ENCODE assay signal across 14 cellular contexts in the genomic region with DNA sequence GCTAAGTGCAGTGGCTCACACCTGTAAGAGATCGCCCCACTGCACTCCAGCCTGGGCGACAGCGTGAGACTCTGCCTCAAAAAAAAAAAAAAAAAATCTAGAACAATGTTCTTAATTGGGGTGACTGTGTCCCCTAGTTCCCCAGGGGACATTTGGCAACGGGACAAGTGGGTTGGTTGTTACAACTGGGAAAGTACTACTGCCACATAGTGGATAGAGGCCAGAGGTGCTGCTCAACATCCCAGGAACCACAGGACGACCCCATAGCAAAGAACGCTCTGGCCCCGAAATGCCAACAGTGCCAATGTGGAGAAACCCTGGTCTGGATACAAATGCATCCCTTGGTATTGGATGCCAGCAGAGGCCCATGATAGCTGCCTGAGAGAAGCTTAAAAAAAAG. TPM values are rescaled to one million over a fixed set of nuclear protein-coding genes. Genes with fewer than 3 reads are reported as not detected.
DNase-seq lines count a peak whose midpoint lies in the region; ATAC-seq and TF ChIP-seq lines count a peak whose summit lies in the region.
"Had no signal": no experiment of that assay in that cellular context is flagged by ENCODE, and none has a peak within 500 bp of the region (broad histone marks: within the 10 kb centered on the region; RNA-seq: fewer than 3 reads in every experiment).

No MANE protein-coding gene starts in this region.

- H3K9ac ChIP-seq in mesendoderm (ENCODE audit: low read length) = no peak overlapping the region

- H3K9me3 Mint-ChIP-seq in CD14-positive monocyte = no peaks in the 10 kb centered on the region
- H3K9me3 Mint-ChIP-seq: activated naive CD4-positive, alpha-beta T cell treated with anti-CD3 and anti-CD28 coated beads, Interleukin-2, amount 10 ng/mL, durations not matched to agents 7 days and 5 days; CD4-positive, alpha-beta memory T cell had no signal

- H3K79me2 ChIP-seq in mesendoderm (ENCODE audit: control insufficient read depth, insufficient read depth, low read length) = no peaks in the 10 kb centered on the region

- ATAC-seq in HG03025 (IDR thresholded peaks at IDR 0.05; ENCODE audit: low FRiP score, unreplicated experiment) = no peak
- ATAC-seq in HG03460 (IDR thresholded peaks at IDR 0.05; ENCODE audit: unreplicated experiment) = no peak
- ATAC-seq: gastrocnemius medialis had no signal

- no peaks in the 10 kb centered on the region for H3K9me3 ChIP-seq in WERI-Rb-1 (ENCODE audit: severe bottlenecking)
- H3K9me3 ChIP-seq: gastrocnemius medialis had no signal

- peaks cover 75 to 98% of the 10 kb centered on the region in 2 donors for H3K36me3 Mint-ChIP-seq in CD14-positive monocyte
- H3K36me3 Mint-ChIP-seq: activated naive CD4-positive, alpha-beta T cell treated with anti-CD3 and anti-CD28 coated beads, Interleukin-2, amount 10 ng/mL, durations not matched to agents 7 days and 5 days; CD4-positive, alpha-beta memory T cell had no signal

- H3K36me3 ChIP-seq in WERI-Rb-1 (no peaks in the 10 kb centered on the region), mesendoderm (ENCODE audit: control insufficient read depth, insufficient read depth, low read length) (no peaks in the 10 kb centered on the region)
- H3K36me3 ChIP-seq: gastrocnemius medialis had no signal

- no peak overlapping the region for H4K8ac ChIP-seq in mesendoderm (ENCODE audit: low read depth, low read length)

- no peak overlapping the region for H2BK15ac ChIP-seq in mesendoderm (replicated peaks; ENCODE audit: low read depth)

- H3K4me1 ChIP-seq in mesendoderm (ENCODE audit: control insufficient read depth, low read depth, low read length) = no peaks in the 10 kb centered on the region
- H3K4me1 ChIP-seq: gastrocnemius medialis had no signal

- DNase-seq in CD14-positive monocyte (ENCODE audit: low spot score) = no peak
- DNase-seq in HT-29 (ENCODE audit: low spot score) = peak; percentile 31
- DNase-seq in WERI-Rb-1 = no peak
- peak; percentile 61 for DNase-seq in mesendoderm
- DNase-seq in SK-N-DZ (ENCODE audit: low spot score) = no peak
- DNase-seq: activated CD4-positive, alpha-beta T cell treated with anti-CD3 and anti-CD28 coated beads for 1 hour; activated naive CD4-positive, alpha-beta T cell treated with anti-CD3 and anti-CD28 coated beads, Interleukin-2, amount 10 ng/mL, durations not matched to agents 7 days and 5 days; CD4-positive, alpha-beta memory T cell; effector memory CD4-positive, alpha-beta T cell; gastrocnemius medialis; GF-D8; NCI-H1092 had no signal

- H3K27ac Mint-ChIP-seq in CD14-positive monocyte = peak overlapping the region in 2 of 7 donors; percentile 41 to 74
- H3K27ac Mint-ChIP-seq: activated naive CD4-positive, alpha-beta T cell treated with anti-CD3 and anti-CD28 coated beads, Interleukin-2, amount 10 ng/mL, durations not matched to agents 7 days and 5 days had no signal

- peaks cover 15% of the 10 kb centered on the region for H3K4me1 Mint-ChIP-seq in CD14-positive monocyte
- H3K4me1 Mint-ChIP-seq: activated naive CD4-positive, alpha-beta T cell treated with anti-CD3 and anti-CD28 coated beads, Interleukin-2, amount 10 ng/mL, durations not matched to agents 7 days and 5 days; CD4-positive, alpha-beta memory T cell had no signal

- no peak overlapping the region for H3K4me2 ChIP-seq in mesendoderm (ENCODE audit: low read length)

- no peak overlapping the region for H3K4me3 ChIP-seq in WERI-Rb-1 (ENCODE audit: low read depth, low read length)
- no peak overlapping the region for H3K4me3 ChIP-seq in mesendoderm (ENCODE audit: low read length)
- H3K4me3 ChIP-seq: gastrocnemius medialis had no signal

- no peak overlapping the region for H2BK120ac ChIP-seq in mesendoderm (ENCODE audit: low read depth, low read length)

- no peak overlapping the region for H2BK5ac ChIP-seq in mesendoderm (ENCODE audit: low read length)

- H3K23ac ChIP-seq in mesendoderm (ENCODE audit: low read length) = no peak overlapping the region

- intact Hi-C loops in CD14-positive monocyte (cut with micrococcal nuclease) = no loop called here

- H2AK5ac ChIP-seq in mesendoderm (ENCODE audit: low read length) = no peak overlapping the region

- no peak overlapping the region for H3K4ac ChIP-seq in mesendoderm (ENCODE audit: low read depth, low read length)

- H3K27me3 ChIP-seq in WERI-Rb-1 (ENCODE audit: insufficient read depth, low read depth, severe bottlenecking) = peaks cover 54% of the 10 kb centered on the region
- H3K27me3 ChIP-seq in mesendoderm (ENCODE audit: insufficient read depth, low read length, poor library complexity) = no peaks in the 10 kb centered on the region
- H3K27me3 ChIP-seq: gastrocnemius medialis had no signal

- peak; percentile 8 for TF ChIP-seq CTCF in CD14-positive monocyte (IDR thresholded peaks at IDR 0.05)
- peak; percentile 43 for TF ChIP-seq CTCF in WERI-Rb-1 (IDR thresholded peaks at IDR 0.05; ENCODE audit: low read depth, low read length)

- H3K27me3 Mint-ChIP-seq in CD14-positive monocyte (ENCODE audit: low read depth in 3 of 3) = peaks cover 0 to 2% (median 1%) of the 10 kb centered on the region in 3 donors
- H3K27me3 Mint-ChIP-seq: activated naive CD4-positive, alpha-beta T cell treated with anti-CD3 and anti-CD28 coated beads, Interleukin-2, amount 10 ng/mL, durations not matched to agents 7 days and 5 days; CD4-positive, alpha-beta memory T cell had no signal

- H3K56ac ChIP-seq in mesendoderm (ENCODE audit: low read length) = peak overlapping the region; percentile 50

- H3K27ac ChIP-seq in WERI-Rb-1 = no peak overlapping the region
- H3K27ac ChIP-seq in mesendoderm (ENCODE audit: low read depth, low read length) = no peak overlapping the region
- H3K27ac ChIP-seq: gastrocnemius medialis had no signal

- H3K79me1 ChIP-seq in mesendoderm (ENCODE audit: low read length) = no peaks in the 10 kb centered on the region

- H3K18ac ChIP-seq in mesendoderm (ENCODE audit: low read length) = no peak overlapping the region

- no CpG with 5 or more reads among the region's 7 CpGs for WGBS in mesendoderm (ENCODE audit: extremely low coverage, insufficient coverage, low lambda C conversion rate)

- no peak overlapping the region for H3K4me3 Mint-ChIP-seq in CD14-positive monocyte
- H3K4me3 Mint-ChIP-seq: activated naive CD4-positive, alpha-beta T cell treated with anti-CD3 and anti-CD28 coated beads, Interleukin-2, amount 10 ng/mL, durations not matched to agents 7 days and 5 days had no signal

- H4K5ac ChIP-seq in mesendoderm (ENCODE audit: low read length) = no peak overlapping the region

RNA-seq across cellular contexts. Expression of gene NLRP12, which starts 11.8 kb away (rescaled TPM):
- 10 to 100 TPM; 47.0 to 64.9 TPM for polyA plus RNA-seq in CD14-positive monocyte
- not detected in 2 replicates for total RNA-seq in HT-29 (2014; rRNA removed; shearing (Covaris generic))
- 1.0 TPM for polyA plus RNA-seq in mesendoderm (2013, experiment 1 of 2)
- polyA plus RNA-seq in mesendoderm (2013, experiment 2 of 2) = 0.95 TPM
- polyA plus RNA-seq in SK-N-DZ (2014; cell fraction: cytosol; rRNA removed) = not detected in 2 replicates
- not detected in 2 replicates for polyA plus RNA-seq in SK-N-DZ (2014; cell fraction: nucleus; rRNA removed)
- total RNA-seq: CD4-positive, alpha-beta memory T cell had no signal
- polyA plus RNA-seq: CD4-positive, alpha-beta memory T cell had no signal

RNA-seq across cellular contexts. Expression of gene MYADM, which starts 55.3 kb away (rescaled TPM):
- 100 to 1,000 TPM; 254 to 310 TPM for polyA plus RNA-seq in CD14-positive monocyte
- 103 and 139 TPM in 2 replicates for total RNA-seq in HT-29 (2014; rRNA removed; shearing (Covaris generic))
- 133 TPM for polyA plus RNA-seq in mesendoderm (2013, experiment 1 of 2)
- polyA plus RNA-seq in mesendoderm (2013, experiment 2 of 2) = 128 TPM
- polyA plus RNA-seq in SK-N-DZ (2014; cell fraction: cytosol; rRNA removed) = 9.7 and 11.8 TPM in 2 replicates
- 2.2 and 3.7 TPM in 2 replicates for polyA plus RNA-seq in SK-N-DZ (2014; cell fraction: nucleus; rRNA removed)

Comparison
In these comparisons a context has a peak if more than half of its experiments do, and no peak if none do; other contexts are left out.
1. DNase-seq: peak in HT-29 (single experiment) and mesendoderm (single experiment); none in CD14-positive monocyte (single experiment), WERI-Rb-1 (single experiment) and SK-N-DZ (single experiment).